20 cellular contexts compared by ENCODE assay signal in the genomic region with DNA sequence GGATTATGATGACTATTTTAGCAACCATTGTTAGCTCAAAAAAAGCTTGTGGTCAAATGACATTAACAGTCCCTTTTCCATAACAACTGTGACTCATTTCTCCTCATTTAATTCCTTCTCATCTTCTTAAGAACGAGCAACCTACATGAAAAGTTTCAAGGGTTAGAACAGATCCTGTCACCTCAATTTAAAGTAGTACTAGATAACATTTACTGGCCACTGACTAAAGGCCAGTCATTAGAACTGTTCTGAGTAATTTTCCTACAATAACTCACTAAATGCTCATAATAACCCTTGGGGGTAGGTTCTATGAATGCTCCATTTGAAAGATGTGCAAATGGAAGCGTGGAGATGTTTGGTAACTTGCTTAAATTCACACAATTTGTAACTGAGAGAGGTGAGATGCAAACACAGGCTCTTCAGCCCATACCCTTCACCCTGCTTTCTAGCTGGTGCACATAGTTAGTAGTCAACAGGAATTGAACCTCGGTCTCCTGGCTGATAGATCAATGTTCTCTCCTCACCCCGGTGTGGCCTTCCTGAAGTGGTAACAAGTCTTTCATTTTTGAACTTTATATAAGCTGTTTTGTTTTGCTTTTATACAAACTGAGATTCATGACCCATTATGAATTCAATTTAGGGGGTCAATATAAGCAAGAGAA.
A peak's percentile ranks its signal among the peaks of the same experiment; 100 is the strongest.
DNase-seq lines count a peak whose midpoint lies in the region; ATAC-seq lines count a peak whose summit lies in the region.
"Had no signal": no experiment of that assay in that cellular context is flagged by ENCODE, and none has a peak within 500 bp of the region (broad histone marks: within the 10 kb centered on the region; RNA-seq: fewer than 3 reads in every experiment).

No MANE protein-coding gene starts in this region.

- no peak for ATAC-seq in HG03139 (IDR thresholded peaks at IDR 0.05; ENCODE audit: unreplicated experiment)
- no peak for ATAC-seq in naive thymus-derived CD8-positive, alpha-beta T cell

- H3K4me1 ChIP-seq in GM23248 (ENCODE audit: insufficient read depth), result peaks cover 19% of the 10 kb centered on the region
- H3K4me1 ChIP-seq: parathyroid adenoma had no signal

- in situ Hi-C loops in GM23248 (cut with MboI), result loop anchor here (10.0 to 25.0 kb wide), 2 partner anchors 208 to 756 kb away; a partner anchor contains a TSS

- no peaks in the 10 kb centered on the region for H3K9me3 ChIP-seq in GM23248 (ENCODE audit: low read depth)
- H3K9me3 ChIP-seq: esophagus muscularis mucosa, MG63, tibial nerve had no signal

- H3K4me1 Mint-ChIP-seq in immature natural killer cell, result peaks cover 40 to 41% of the 10 kb centered on the region in 2 donors
- H3K4me1 Mint-ChIP-seq in naive thymus-derived CD8-positive, alpha-beta T cell, result peaks cover 0 to 28% (median 5%) of the 10 kb centered on the region in 4 donors

- peak overlapping the region in 2 of 5 donors; percentile 1 to 63 for H3K4me3 Mint-ChIP-seq in immature natural killer cell
- no peak overlapping the region for H3K4me3 Mint-ChIP-seq in naive thymus-derived CD8-positive, alpha-beta T cell
- H3K4me3 Mint-ChIP-seq: CD4-positive, CD25-positive, alpha-beta regulatory T cell had no signal

- DNase-seq in EH (ENCODE audit: low read depth), result peak; percentile 40
- DNase-seq in GM23248, result peak; percentile 55
- DNase-seq in activated T-cell treated with anti-CD3 and anti-CD28 coated beads, Interleukin-2, amount 50 U/mL, for 48 hours, result peak; percentile 34 to 41
- no peak for DNase-seq in immature natural killer cell
- no peak for DNase-seq in NK-92 (lab: John Stamatoyannopoulos, UW; ENCODE audit: unreplicated experiment)
- no peak for DNase-seq in naive thymus-derived CD8-positive, alpha-beta T cell
- DNase-seq: activated gamma-delta T cell; aorta; CD4-positive, CD25-positive, alpha-beta regulatory T cell; cerebellar nuclear complex; effector CD4-positive, alpha-beta T cell; mesenchymal stem cell; MG63; NCI-H1417 treated with DMSO at 0.1 percent for 48 hours; NCI-H526; stimulated activated naive CD4-positive, alpha-beta T cell treated with Interleukin-2 at 50 U/mL for 16 hours had no signal

- 72 to 74% methylated on average over 4 of the region's 4 CpGs for WGBS in GM23248 (ENCODE audit: low coverage in 1 of 2, low lambda C conversion rate in 2 of 2, missing lambda C conversion rate in 2 of 2), 2 experiments

- H2AFZ ChIP-seq in GM23248, result no peak overlapping the region
- H2AFZ ChIP-seq: parathyroid adenoma had no signal

- peak overlapping the region in 4 of 6 donors; percentile 72 to 82 (median 78) for H3K27ac Mint-ChIP-seq in immature natural killer cell
- H3K27ac Mint-ChIP-seq in naive thymus-derived CD8-positive, alpha-beta T cell, result no peak overlapping the region

- no peak overlapping the region for H3K4me2 ChIP-seq in GM23248 (ENCODE audit: unreplicated experiment)

- no peaks in the 10 kb centered on the region for H3K27me3 ChIP-seq in GM23248 (replicated peaks; ENCODE audit: insufficient read depth)
- H3K27me3 ChIP-seq: esophagus muscularis mucosa, MG63, tibial nerve had no signal

- H4K20me1 ChIP-seq in GM23248 (ENCODE audit: insufficient read depth), result no peaks in the 10 kb centered on the region

- H3K36me3 ChIP-seq in GM23248 (ENCODE audit: low read depth), result no peaks in the 10 kb centered on the region; the same call in 1 of the 2 replicates
- H3K36me3 ChIP-seq: esophagus muscularis mucosa, MG63, tibial nerve had no signal

- no peak overlapping the region for H3K4me3 ChIP-seq in GM23248
- H3K4me3 ChIP-seq: esophagus muscularis mucosa, MG63, tibial nerve had no signal

- peaks cover 4 to 13% (median 12%) of the 10 kb centered on the region in 3 donors for H3K36me3 Mint-ChIP-seq in immature natural killer cell
- no peaks in the 10 kb centered on the region for H3K36me3 Mint-ChIP-seq in naive thymus-derived CD8-positive, alpha-beta T cell
- H3K36me3 Mint-ChIP-seq: CD4-positive, CD25-positive, alpha-beta regulatory T cell had no signal

- H3K9me3 Mint-ChIP-seq in immature natural killer cell, result peaks cover 0 to 5% (median 0%) of the 10 kb centered on the region in 6 donors
- H3K9me3 Mint-ChIP-seq in naive thymus-derived CD8-positive, alpha-beta T cell, result peaks cover 0 to 13% (median 4%) of the 10 kb centered on the region in 9 donors

- H3K27me3 Mint-ChIP-seq in immature natural killer cell (ENCODE audit: low read depth in 3 of 3), result peaks cover 0 to 5% (median 0%) of the 10 kb centered on the region in 3 donors
- H3K27me3 Mint-ChIP-seq in naive thymus-derived CD8-positive, alpha-beta T cell, result peaks cover 0 to 2% (median 0%) of the 10 kb centered on the region in 5 donors
- H3K27me3 Mint-ChIP-seq: CD4-positive, CD25-positive, alpha-beta regulatory T cell had no signal

- H3K9me2 ChIP-seq in GM23248 (ENCODE audit: insufficient read depth), result no peaks in the 10 kb centered on the region

- no peak overlapping the region for H3K9ac ChIP-seq in GM23248
- H3K9ac ChIP-seq: parathyroid adenoma had no signal

- POLR2A ChIA-PET in naive thymus-derived CD8-positive, alpha-beta T cell (lab: Charles Lee), result no interaction called here

- H3K79me2 ChIP-seq in GM23248 (ENCODE audit: insufficient read depth), result no peaks in the 10 kb centered on the region
- H3K79me2 ChIP-seq: parathyroid adenoma had no signal

- H3F3A ChIP-seq in GM23248 (ENCODE audit: insufficient read depth), result peaks cover 18% of the 10 kb centered on the region; the same call in 1 of the 2 replicates

- no peak overlapping the region for H3K27ac ChIP-seq in GM23248
- H3K27ac ChIP-seq: esophagus muscularis mucosa, parathyroid adenoma, tibial nerve had no signal

Comparison
In these comparisons a context has a peak if more than half of its experiments do, and no peak if none do; other contexts are left out.
1. DNase-seq: peak in EH (single experiment), GM23248 (single experiment) and activated T-cell treated with anti-CD3 and anti-CD28 coated beads, Interleukin-2, amount 50 U/mL, for 48 hours (2 of 2); none in immature natural killer cell (0 of 3), NK-92 (single experiment) and naive thymus-derived CD8-positive, alpha-beta T cell (0 of 10).
2. H3K27ac Mint-ChIP-seq: peak in immature natural killer cell (4 of 6); none in naive thymus-derived CD8-positive, alpha-beta T cell (0 of 10).